ENCODE assay signal across 1 cellular context in the genomic region with DNA sequence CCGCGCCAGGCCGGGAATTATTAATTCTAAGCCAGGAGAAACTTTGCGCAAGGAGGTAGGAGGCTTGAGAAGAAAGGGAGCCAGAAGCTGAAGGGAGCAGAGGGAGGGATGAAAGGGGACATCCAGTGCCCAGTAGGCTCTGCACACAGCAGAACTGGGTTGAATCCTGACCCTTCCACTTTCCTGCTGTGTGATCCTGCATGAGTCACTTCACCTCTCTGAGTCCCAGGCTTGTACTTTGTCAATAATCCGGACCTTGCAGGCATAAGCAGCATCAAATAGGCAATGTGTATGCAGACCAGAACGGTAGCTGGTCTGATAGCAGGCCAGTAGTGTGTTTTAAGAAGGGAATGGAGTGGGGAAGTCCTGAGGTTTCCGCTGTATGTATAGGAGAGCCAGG.
TF ChIP-seq lines count a peak whose summit lies in the region.

No MANE protein-coding gene starts in this region.

TF ChIP-seq in HCT116, 20 proteins besides CTCF, POLR2A, EP300 and RAD21 (continued from another document):
- TF ChIP-seq, protein P1, sequence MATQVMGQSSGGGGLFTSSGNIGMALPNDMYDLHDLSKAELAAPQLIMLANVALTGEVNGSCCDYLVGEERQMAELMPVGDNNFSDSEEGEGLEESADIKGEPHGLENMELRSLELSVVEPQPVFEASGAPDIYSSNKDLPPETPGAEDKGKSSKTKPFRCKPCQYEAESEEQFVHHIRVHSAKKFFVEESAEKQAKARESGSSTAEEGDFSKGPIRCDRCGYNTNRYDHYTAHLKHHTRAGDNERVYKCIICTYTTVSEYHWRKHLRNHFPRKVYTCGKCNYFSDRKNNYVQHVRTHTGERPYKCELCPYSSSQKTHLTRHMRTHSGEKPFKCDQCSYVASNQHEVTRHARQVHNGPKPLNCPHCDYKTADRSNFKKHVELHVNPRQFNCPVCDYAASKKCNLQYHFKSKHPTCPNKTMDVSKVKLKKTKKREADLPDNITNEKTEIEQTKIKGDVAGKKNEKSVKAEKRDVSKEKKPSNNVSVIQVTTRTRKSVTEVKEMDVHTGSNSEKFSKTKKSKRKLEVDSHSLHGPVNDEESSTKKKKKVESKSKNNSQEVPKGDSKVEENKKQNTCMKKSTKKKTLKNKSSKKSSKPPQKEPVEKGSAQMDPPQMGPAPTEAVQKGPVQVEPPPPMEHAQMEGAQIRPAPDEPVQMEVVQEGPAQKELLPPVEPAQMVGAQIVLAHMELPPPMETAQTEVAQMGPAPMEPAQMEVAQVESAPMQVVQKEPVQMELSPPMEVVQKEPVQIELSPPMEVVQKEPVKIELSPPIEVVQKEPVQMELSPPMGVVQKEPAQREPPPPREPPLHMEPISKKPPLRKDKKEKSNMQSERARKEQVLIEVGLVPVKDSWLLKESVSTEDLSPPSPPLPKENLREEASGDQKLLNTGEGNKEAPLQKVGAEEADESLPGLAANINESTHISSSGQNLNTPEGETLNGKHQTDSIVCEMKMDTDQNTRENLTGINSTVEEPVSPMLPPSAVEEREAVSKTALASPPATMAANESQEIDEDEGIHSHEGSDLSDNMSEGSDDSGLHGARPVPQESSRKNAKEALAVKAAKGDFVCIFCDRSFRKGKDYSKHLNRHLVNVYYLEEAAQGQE (IDR thresholded peaks at IDR 0.05; ENCODE audit: low read depth), result no peak
- TF ChIP-seq EZH2 (IDR thresholded peaks at IDR 0.05) (no peak), EZH2phosphoT487 (IDR thresholded peaks at IDR 0.05; ENCODE audit: borderline replicate concordance) (no peak), ELF1 (IDR thresholded peaks at IDR 0.05; ENCODE audit: borderline replicate concordance, low read depth) (no peak), CEBPB (IDR thresholded peaks at IDR 0.05; ENCODE audit: low read depth) (no peak), SRF (IDR thresholded peaks at IDR 0.05; ENCODE audit: low read depth) (no peak), TCF7L2 (IDR thresholded peaks at IDR 0.05; ENCODE audit: borderline replicate concordance, extremely low read depth, insufficient read depth, insufficient read length) (no peak), POLR2AphosphoS5 (IDR thresholded peaks at IDR 0.05; ENCODE audit: low read depth, low read length) (no peak), FOSL1 (IDR thresholded peaks at IDR 0.05; ENCODE audit: low read depth) (no peak), ZNF274 (IDR thresholded peaks at IDR 0.05; ENCODE audit: low read depth, low read length) (no peak), YY1 (IDR thresholded peaks at IDR 0.05; ENCODE audit: extremely low read depth, insufficient replicate concordance, low read depth, low read length) (no peak)
- TF ChIP-seq, protein P2, sequence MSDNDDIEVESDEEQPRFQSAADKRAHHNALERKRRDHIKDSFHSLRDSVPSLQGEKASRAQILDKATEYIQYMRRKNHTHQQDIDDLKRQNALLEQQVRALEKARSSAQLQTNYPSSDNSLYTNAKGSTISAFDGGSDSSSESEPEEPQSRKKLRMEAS (IDR thresholded peaks at IDR 0.05), result no peak
- TF ChIP-seq, protein P3, sequence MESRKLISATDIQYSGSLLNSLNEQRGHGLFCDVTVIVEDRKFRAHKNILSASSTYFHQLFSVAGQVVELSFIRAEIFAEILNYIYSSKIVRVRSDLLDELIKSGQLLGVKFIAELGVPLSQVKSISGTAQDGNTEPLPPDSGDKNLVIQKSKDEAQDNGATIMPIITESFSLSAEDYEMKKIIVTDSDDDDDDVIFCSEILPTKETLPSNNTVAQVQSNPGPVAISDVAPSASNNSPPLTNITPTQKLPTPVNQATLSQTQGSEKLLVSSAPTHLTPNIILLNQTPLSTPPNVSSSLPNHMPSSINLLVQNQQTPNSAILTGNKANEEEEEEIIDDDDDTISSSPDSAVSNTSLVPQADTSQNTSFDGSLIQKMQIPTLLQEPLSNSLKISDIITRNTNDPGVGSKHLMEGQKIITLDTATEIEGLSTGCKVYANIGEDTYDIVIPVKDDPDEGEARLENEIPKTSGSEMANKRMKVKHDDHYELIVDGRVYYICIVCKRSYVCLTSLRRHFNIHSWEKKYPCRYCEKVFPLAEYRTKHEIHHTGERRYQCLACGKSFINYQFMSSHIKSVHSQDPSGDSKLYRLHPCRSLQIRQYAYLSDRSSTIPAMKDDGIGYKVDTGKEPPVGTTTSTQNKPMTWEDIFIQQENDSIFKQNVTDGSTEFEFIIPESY (IDR thresholded peaks at IDR 0.05; ENCODE audit: extremely low read depth, insufficient replicate concordance, low read length), result no peak
- TF ChIP-seq, protein P4, sequence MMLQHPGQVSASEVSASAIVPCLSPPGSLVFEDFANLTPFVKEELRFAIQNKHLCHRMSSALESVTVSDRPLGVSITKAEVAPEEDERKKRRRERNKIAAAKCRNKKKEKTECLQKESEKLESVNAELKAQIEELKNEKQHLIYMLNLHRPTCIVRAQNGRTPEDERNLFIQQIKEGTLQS (IDR thresholded peaks at IDR 0.05), result no peak
